ENCODE assay signal across 30 cellular contexts in genomic region chr5:135706893-135707292, GRCh38.
"Had no signal": no experiment of that assay in that cellular context is flagged by ENCODE, and none has a peak within 500 bp of the region (broad histone marks: within the 10 kb centered on the region; RNA-seq: fewer than 3 reads in every experiment).

No MANE protein-coding gene starts in this region.

- H3K9me3 ChIP-seq: neutrophil, ovary, psoas muscle, right lobe of liver, sigmoid colon, spleen, suprapubic skin, thoracic aorta, thyroid gland, tibial nerve, upper lobe of right lung, uterus had no signal

- H3K36me3 Mint-ChIP-seq: naive thymus-derived CD4-positive, alpha-beta T cell; natural killer cell; stimulated activated memory B cell treated with anti-CD40 and anti-IgM and Interleukin-4, amounts not matched to agents 10 μg/mL and 1 μg/mL and 100 μg/mL, for 72 hours; type B pancreatic cell had no signal

- H2AFZ ChIP-seq: parathyroid adenoma had no signal

- H3K36me3 ChIP-seq: neutrophil, ovary, right lobe of liver, sigmoid colon, spleen, suprapubic skin, thoracic aorta, thyroid gland, tibial nerve, upper lobe of right lung, uterus had no signal

- H3K4me1 ChIP-seq: parathyroid adenoma, psoas muscle, right lobe of liver, spleen, upper lobe of right lung, uterus had no signal

- ATAC-seq: naive thymus-derived CD4-positive, alpha-beta T cell; natural killer cell; psoas muscle; right cardiac atrium; right lobe of liver; stimulated activated memory B cell treated with anti-CD40 and anti-IgM and Interleukin-4, amounts not matched to agents 10 μg/mL and 1 μg/mL and 100 μg/mL, for 72 hours; upper lobe of right lung had no signal

- H3K79me2 ChIP-seq: parathyroid adenoma had no signal

- H3K4me1 Mint-ChIP-seq: naive thymus-derived CD4-positive, alpha-beta T cell; natural killer cell; stimulated activated memory B cell treated with anti-CD40 and anti-IgM and Interleukin-4, amounts not matched to agents 10 μg/mL and 1 μg/mL and 100 μg/mL, for 72 hours had no signal

- H3K27ac Mint-ChIP-seq: naive thymus-derived CD4-positive, alpha-beta T cell; natural killer cell; progenitor cell of endocrine pancreas; stimulated activated memory B cell treated with anti-CD40 and anti-IgM and Interleukin-4, amounts not matched to agents 10 μg/mL and 1 μg/mL and 100 μg/mL, for 72 hours; stimulated activated naive CD8-positive, alpha-beta T cell treated with anti-CD3 and anti-CD28 coated beads, Interleukin-15, Interleukin-2, amounts not matched to agents 100 ng/mL and 50 ng/mL, for 24 hours; type B pancreatic cell had no signal

- DNase-seq: naive thymus-derived CD4-positive, alpha-beta T cell; natural killer cell; nucleus accumbens; ovary; psoas muscle; right cardiac atrium; right lobe of liver; sigmoid colon; spleen; stimulated activated CD4-positive, alpha-beta T cell treated with anti-CD3 and anti-CD28 coated beads, Interleukin-12 subunit alpha, Interleukin-12 subunit beta, amount 100 ng/mL, for 4 hours; stimulated activated CD4-positive, alpha-beta T cell treated with anti-CD3 and anti-CD28 coated beads, Interleukin-1b, Interleukin-23, amount 100 ng/mL, for 48 hours; stimulated activated CD4-positive, alpha-beta T cell treated with anti-CD3 and anti-CD28 coated beads, Interleukin-4, amount 100 ng/mL, for 1 hour; stimulated activated CD4-positive, alpha-beta T cell treated with anti-CD3 and anti-CD28 coated beads, Interleukin-4, amount 100 ng/mL, for 4 hours; stimulated activated CD8-positive, alpha-beta memory T cell treated with anti-CD3 and anti-CD28 coated beads, Interleukin-4, amount 100 ng/mL, for 48 hours; stimulated activated naive CD4-positive, alpha-beta T cell; substantia nigra; thyroid gland; upper lobe of right lung; uterus had no signal

- H3K4me3 Mint-ChIP-seq: naive thymus-derived CD4-positive, alpha-beta T cell; natural killer cell; nephron; stimulated activated memory B cell treated with anti-CD40 and anti-IgM and Interleukin-4, amounts not matched to agents 10 μg/mL and 1 μg/mL and 100 μg/mL, for 72 hours; stimulated activated naive CD8-positive, alpha-beta T cell treated with anti-CD3 and anti-CD28 coated beads, Interleukin-15, Interleukin-2, amounts not matched to agents 100 ng/mL and 50 ng/mL, for 24 hours; type B pancreatic cell had no signal

- H3K27me3 Mint-ChIP-seq: stimulated activated memory B cell treated with anti-CD40 and anti-IgM and Interleukin-4, amounts not matched to agents 10 μg/mL and 1 μg/mL and 100 μg/mL, for 72 hours; stimulated activated naive CD8-positive, alpha-beta T cell treated with anti-CD3 and anti-CD28 coated beads, Interleukin-15, Interleukin-2, amounts not matched to agents 100 ng/mL and 50 ng/mL, for 24 hours had no signal

- H3K9ac ChIP-seq: parathyroid adenoma had no signal

- H3K4me3 ChIP-seq: ovary, psoas muscle, right lobe of liver, sigmoid colon, smooth muscle cell, spleen, suprapubic skin, thoracic aorta, thyroid gland, tibial nerve, upper lobe of right lung, uterus had no signal

- H3K9me3 Mint-ChIP-seq: natural killer cell; nephron; stimulated activated memory B cell treated with anti-CD40 and anti-IgM and Interleukin-4, amounts not matched to agents 10 μg/mL and 1 μg/mL and 100 μg/mL, for 72 hours; stimulated activated naive CD8-positive, alpha-beta T cell treated with anti-CD3 and anti-CD28 coated beads, Interleukin-15, Interleukin-2, amounts not matched to agents 100 ng/mL and 50 ng/mL, for 24 hours; type B pancreatic cell had no signal

- H3K27me3 ChIP-seq: neutrophil, ovary, right lobe of liver, sigmoid colon, suprapubic skin, thyroid gland, tibial nerve, upper lobe of right lung, uterus had no signal

- H3K27ac ChIP-seq: neutrophil, ovary, parathyroid adenoma, psoas muscle, right lobe of liver, sigmoid colon, spleen, thoracic aorta, tibial nerve, upper lobe of right lung, uterus had no signal

- H3K4me2 ChIP-seq: smooth muscle cell had no signal
